In the genomic region with DNA sequence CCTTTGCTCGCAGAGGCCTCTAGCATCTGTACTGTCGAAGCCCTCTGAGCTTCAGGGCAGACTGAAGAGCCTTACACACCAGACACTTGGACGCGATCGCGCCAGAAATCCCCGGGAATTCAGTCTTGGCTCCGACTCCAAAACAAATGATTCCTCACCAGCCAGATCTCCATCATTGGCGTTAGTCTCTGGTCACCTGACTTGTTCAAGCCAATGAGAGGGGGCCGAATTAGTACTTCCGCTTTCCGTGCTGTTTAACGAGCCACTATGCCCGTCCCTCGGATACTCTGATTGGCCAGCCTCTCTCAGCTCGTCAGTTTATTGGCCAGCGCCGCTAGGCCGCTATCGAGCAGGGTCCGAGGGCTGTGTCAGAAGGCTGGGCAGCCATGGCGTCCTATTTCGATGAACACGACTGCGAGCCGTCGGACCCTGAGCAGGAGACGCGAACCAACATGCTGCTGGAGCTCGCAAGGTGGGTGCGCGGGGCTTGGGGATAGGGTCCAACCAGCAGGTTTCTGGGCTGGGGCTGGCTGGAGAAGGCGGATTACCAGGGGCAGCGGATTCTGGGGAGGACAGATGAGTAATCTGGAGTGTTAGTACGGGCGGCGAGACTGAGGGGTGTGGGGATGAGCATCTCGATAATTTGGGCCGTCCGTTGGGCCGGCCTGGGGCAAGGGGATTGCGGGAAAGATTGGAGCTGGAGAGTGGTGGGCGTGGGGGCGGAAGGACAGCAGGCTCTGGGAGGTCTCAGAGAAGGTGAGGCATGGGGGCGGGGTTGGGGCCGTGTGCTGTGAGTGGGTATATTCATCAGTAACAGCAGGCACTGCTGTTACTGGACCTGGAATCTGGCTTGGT, we compare ENCODE assay signal across 8 cellular contexts. TPM values are rescaled to one million over a fixed set of nuclear protein-coding genes. Genes with fewer than 3 reads are reported as not detected.
DNase-seq lines count a peak whose midpoint lies in the region; ATAC-seq and TF ChIP-seq lines count a peak whose summit lies in the region.

A gene with protein sequence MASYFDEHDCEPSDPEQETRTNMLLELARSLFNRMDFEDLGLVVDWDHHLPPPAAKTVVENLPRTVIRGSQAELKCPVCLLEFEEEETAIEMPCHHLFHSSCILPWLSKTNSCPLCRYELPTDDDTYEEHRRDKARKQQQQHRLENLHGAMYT (plus strand): TSS at position 368 of the 855 bp plus-strand sequence. CDS start 19 bp downstream, at position 387.

- H3K4me1 ChIP-seq in hepatocyte (ENCODE audit: insufficient read depth) = peaks cover 7% of the 10 kb centered on the region

- H3K27me3 ChIP-seq in hepatocyte = no peaks in the 10 kb centered on the region

- H3K9me2 ChIP-seq in hepatocyte (replicated peaks; ENCODE audit: insufficient read depth) = no peaks in the 10 kb centered on the region

- peak; percentile 94 to 99 for DNase-seq in NCI-H2081 (lab: John Stamatoyannopoulos, UW)
- DNase-seq in T1000 (lab: John Stamatoyannopoulos, UW) = peak; percentile 92
- DNase-seq in astrocyte of the hippocampus (ENCODE audit: low read depth, low spot score) = peak; percentile 99
- peak; percentile 98 for DNase-seq in hepatocyte (ENCODE audit: low spot score)
- DNase-seq in renal cortical epithelial cell (ENCODE audit: low read depth) = peak; percentile 98
- no peak for DNase-seq in cortex of kidney (lab: John Stamatoyannopoulos, UW)

- H2AFZ ChIP-seq in hepatocyte = peak within 1 kb of the TSS; percentile 48

- peak within 1 kb of the TSS; percentile 81 for H3K4me2 ChIP-seq in hepatocyte

- H3K27ac ChIP-seq in hepatocyte = peak within 1 kb of the TSS; percentile 90

- peaks cover 20% of the 10 kb centered on the region for H3K79me2 ChIP-seq in hepatocyte

- H4K20me1 ChIP-seq in hepatocyte (ENCODE audit: insufficient read depth, poor library complexity, severe bottlenecking) = peaks cover 5% of the 10 kb centered on the region

- H3K36me3 ChIP-seq in hepatocyte (replicated peaks; ENCODE audit: insufficient read depth, low read depth) = no peaks in the 10 kb centered on the region

- peak; percentile 95 for ATAC-seq in GM18508 (IDR thresholded peaks at IDR 0.05; ENCODE audit: insufficient read depth, unreplicated experiment)
- ATAC-seq in HG03025 (IDR thresholded peaks at IDR 0.05; ENCODE audit: low FRiP score, unreplicated experiment) = peak; percentile 97

- under 1% methylated on average over 45 of the region's 46 CpGs for WGBS in hepatocyte (ENCODE audit: low lambda C conversion rate, missing lambda C conversion rate)

- TF ChIP-seq CTCF in hepatocyte (IDR thresholded peaks at IDR 0.05; ENCODE audit: poor library complexity) = no peak

- peak within 1 kb of the TSS; percentile 42 for H3K4me3 ChIP-seq in hepatocyte

- no peaks in the 10 kb centered on the region for H3K9me3 ChIP-seq in hepatocyte (ENCODE audit: low read depth)

RNA-seq across cellular contexts. Expression of the gene that starts here (rescaled TPM):
- 139 and 159 TPM in 2 replicates for total RNA-seq in hepatocyte
- 250 and 256 TPM in 2 replicates for polyA plus RNA-seq in hepatocyte
- total RNA-seq in renal cortical epithelial cell = 163 and 434 TPM in 2 replicates
